8 cellular contexts compared by ENCODE assay signal in the genomic region with DNA sequence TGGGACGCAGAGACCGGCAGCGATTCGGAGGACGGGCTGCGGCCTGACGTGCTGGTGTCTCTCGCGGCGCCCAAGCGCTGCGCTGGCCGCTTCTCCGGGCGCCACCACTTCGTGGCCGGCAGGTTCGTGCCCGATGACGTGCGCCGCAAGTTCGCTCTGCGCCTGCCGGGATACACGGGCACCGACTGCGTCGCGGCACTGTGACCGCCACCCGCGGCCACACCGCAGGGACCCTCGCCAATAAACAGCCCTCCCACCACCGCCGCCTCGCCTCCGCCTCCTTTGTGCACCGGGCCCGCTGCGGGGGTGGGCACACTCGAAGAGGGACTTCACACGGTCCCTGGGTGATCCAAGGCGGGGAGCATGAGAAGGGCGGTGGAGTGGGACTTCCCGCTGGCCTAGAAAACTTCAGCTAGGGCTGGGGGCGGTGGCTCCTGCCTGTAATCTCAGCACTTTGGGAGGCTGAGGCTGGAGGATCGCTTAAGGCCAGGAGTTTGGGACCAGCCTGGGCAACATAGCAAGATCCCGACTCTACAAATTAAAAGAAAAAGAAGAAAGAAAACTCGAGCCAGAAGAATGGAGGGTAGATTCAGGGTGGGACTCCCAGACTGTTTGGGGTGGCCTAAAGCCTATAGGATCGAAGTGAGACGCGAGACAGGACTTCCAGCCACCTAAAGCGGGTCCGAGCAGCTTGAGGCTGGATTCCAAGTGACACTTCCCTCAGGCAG. TPM values are rescaled to one million over a fixed set of nuclear protein-coding genes. Genes with fewer than 3 reads are reported as not detected.
A peak's percentile ranks its signal among the peaks of the same experiment; 100 is the strongest.
DNase-seq lines count a peak whose midpoint lies in the region; ATAC-seq and TF ChIP-seq lines count a peak whose summit lies in the region.

No MANE protein-coding gene starts in this region.

- peaks cover 10% of the 10 kb centered on the region for H3K36me3 Mint-ChIP-seq in Calu3 (ENCODE audit: insufficient read depth, unreplicated experiment)
- no peaks in the 10 kb centered on the region for H3K36me3 Mint-ChIP-seq in activated naive CD8-positive, alpha-beta T cell treated with anti-CD3 and anti-CD28 coated beads for 36 hours

- peaks cover 12% of the 10 kb centered on the region for H3K27me3 Mint-ChIP-seq in Calu3 (ENCODE audit: unreplicated experiment)
- H3K27me3 Mint-ChIP-seq in activated naive CD8-positive, alpha-beta T cell treated with anti-CD3 and anti-CD28 coated beads for 36 hours: peaks cover 15% of the 10 kb centered on the region

- CTCF ChIA-PET in Calu3 (lab: Charles Lee): no interaction called here

- no peak overlapping the region for H3K27ac Mint-ChIP-seq in Calu3 (ENCODE audit: unreplicated experiment)
- peak overlapping the region; percentile 29 for H3K27ac Mint-ChIP-seq in activated naive CD8-positive, alpha-beta T cell treated with anti-CD3 and anti-CD28 coated beads for 36 hours

- H3K27ac ChIP-seq in 22Rv1 (peak overlapping the region; percentile 47), lower lobe of right lung (no peak overlapping the region)

- H3K4me1 ChIP-seq in lower lobe of right lung: peaks cover 24% of the 10 kb centered on the region

- H3K4me3 Mint-ChIP-seq in Calu3 (ENCODE audit: low read depth, unreplicated experiment): peak overlapping the region; percentile 56
- H3K4me3 Mint-ChIP-seq in activated naive CD8-positive, alpha-beta T cell treated with anti-CD3 and anti-CD28 coated beads for 36 hours: no peak overlapping the region

- intact Hi-C loops in Calu3 (cut with micrococcal nuclease; ENCODE audit: unreplicated experiment): loop anchor here (10.0 kb wide), 1 partner anchor 417 kb away; no protein-coding TSS in a partner anchor
- intact Hi-C loops in lower lobe of right lung (cut with DNase I): no loop called here

- peaks cover 5% of the 10 kb centered on the region for H3K9me3 Mint-ChIP-seq in Calu3 (ENCODE audit: low read depth, unreplicated experiment)
- no peaks in the 10 kb centered on the region for H3K9me3 Mint-ChIP-seq in activated naive CD8-positive, alpha-beta T cell treated with anti-CD3 and anti-CD28 coated beads for 36 hours

- no peaks in the 10 kb centered on the region for H3K36me3 ChIP-seq in lower lobe of right lung

- no peaks in the 10 kb centered on the region for H3K9me3 ChIP-seq in lower lobe of right lung

- H3K4me1 Mint-ChIP-seq in Calu3 (ENCODE audit: low read depth, unreplicated experiment): peaks cover 10% of the 10 kb centered on the region
- peaks cover 17% of the 10 kb centered on the region for H3K4me1 Mint-ChIP-seq in activated naive CD8-positive, alpha-beta T cell treated with anti-CD3 and anti-CD28 coated beads for 36 hours

- peak in 1 of 2 donors; percentile 38 for ATAC-seq in lower lobe of right lung

- H3K4me3 ChIP-seq in lower lobe of right lung: peak overlapping the region; percentile 37

- BruUV-seq in Calu3 (replicated peaks; lab: Mats Ljungman, UMichigan): no TSS peak

- H3K27me3 ChIP-seq in lower lobe of right lung (ENCODE audit: low read depth): peaks cover 52% of the 10 kb centered on the region

- DNase-seq in Calu3: no peak
- no peak for DNase-seq in activated naive CD8-positive, alpha-beta T cell treated with anti-CD3 and anti-CD28 coated beads for 36 hours
- DNase-seq in lower lobe of right lung: no peak
- no peak for DNase-seq in NCI-H2081 (lab: John Stamatoyannopoulos, UW)
- no peak for DNase-seq in NCI-H345 (lab: John Stamatoyannopoulos, UW)
- no peak for DNase-seq in NCI-H526 treated with DMSO at 0.1 percent for 48 hours (lab: John Stamatoyannopoulos, UW)
- no peak for DNase-seq in foreskin melanocyte

- no peak for TF ChIP-seq CTCF in 22Rv1 (IDR thresholded peaks at IDR 0.05)
- no peak for TF ChIP-seq CTCF in Calu3 (IDR thresholded peaks at IDR 0.05; ENCODE audit: unreplicated experiment)
- TF ChIP-seq CTCF in lower lobe of right lung (IDR thresholded peaks at IDR 0.05): no peak

RNA-seq across cellular contexts. Expression of a gene that starts 0.6 kb away (rescaled TPM):
- total RNA-seq in Calu3 (2022): 1.3 and 1.7 TPM in 2 replicates
- total RNA-seq in activated naive CD8-positive, alpha-beta T cell treated with anti-CD3 and anti-CD28 coated beads for 36 hours: under 1 TPM; 0.18 to 0.23 TPM
- 0.12 TPM for total RNA-seq in lower lobe of right lung

RNA-seq across cellular contexts. Expression of a gene that starts 8.8 kb away (rescaled TPM):
- 10.4 and 12.9 TPM in 2 replicates for total RNA-seq in Calu3 (2022)
- total RNA-seq in activated naive CD8-positive, alpha-beta T cell treated with anti-CD3 and anti-CD28 coated beads for 36 hours: 1 to 10 TPM; 5.7 to 7.8 TPM
- total RNA-seq in lower lobe of right lung: 6.6 TPM

RNA-seq across cellular contexts. Expression of a gene that starts 21.5 kb away (rescaled TPM):
- total RNA-seq in Calu3 (2022): 191 and 193 TPM in 2 replicates
- 100 to 1,000 TPM; 306 to 312 TPM for total RNA-seq in activated naive CD8-positive, alpha-beta T cell treated with anti-CD3 and anti-CD28 coated beads for 36 hours
- 218 TPM for total RNA-seq in lower lobe of right lung

RNA-seq across cellular contexts. Expression of a gene that starts 22.1 kb away (rescaled TPM):
- total RNA-seq in Calu3 (2022) (2.8 and 3.1 TPM in 2 replicates), lower lobe of right lung (2.9 TPM)
- 1 to 10 TPM; 3.0 to 3.1 TPM for total RNA-seq in activated naive CD8-positive, alpha-beta T cell treated with anti-CD3 and anti-CD28 coated beads for 36 hours
